ENCODE assay signal across 19 cellular contexts in the genomic region with DNA sequence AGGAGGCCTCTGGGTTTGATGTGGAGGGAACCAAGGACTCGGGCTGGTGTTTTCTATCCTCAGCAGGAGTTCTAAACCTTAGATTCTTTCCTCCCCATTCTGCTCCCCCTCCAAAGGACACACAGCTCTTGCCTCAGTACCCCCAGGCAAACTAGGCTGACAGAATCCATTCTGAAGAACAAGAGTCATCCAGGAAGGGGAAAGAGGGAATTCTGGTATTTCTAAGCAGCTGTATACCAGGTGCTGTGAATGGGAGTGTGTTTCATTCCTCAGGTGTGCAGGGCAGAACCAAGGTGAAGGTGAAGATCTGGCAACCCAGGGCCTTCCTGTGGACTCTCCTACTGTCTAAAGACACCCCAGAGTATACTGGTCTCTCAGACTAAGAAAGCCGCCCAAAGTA. TPM values are rescaled to one million over a fixed set of nuclear protein-coding genes. Genes with fewer than 3 reads are reported as not detected.
DNase-seq lines count a peak whose midpoint lies in the region; ATAC-seq, FAIRE-seq and TF ChIP-seq lines count a peak whose summit lies in the region.
"Had no signal": no experiment of that assay in that cellular context is flagged by ENCODE, and none has a peak within 500 bp of the region (broad histone marks: within the 10 kb centered on the region; RNA-seq: fewer than 3 reads in every experiment).

No MANE protein-coding gene starts in this region.

- no peaks in the 10 kb centered on the region for H4K20me1 ChIP-seq in endothelial cell of umbilical vein (replicated peaks; ENCODE audit: control insufficient read depth, extremely low read depth, insufficient read depth, low read length)

- peaks cover 2% of the 10 kb centered on the region for H3K79me2 ChIP-seq in endothelial cell of umbilical vein (ENCODE audit: control insufficient read depth, insufficient read depth, low read length)

- TF ChIP-seq POLR2A in endothelial cell of umbilical vein (IDR thresholded peaks at IDR 0.05; ENCODE audit: low read depth, low read length) (no peak), testis (IDR thresholded peaks at IDR 0.05) (no peak)

- H3K4me3 ChIP-seq in ascending aorta: no peak overlapping the region
- H3K4me3 ChIP-seq in endothelial cell of umbilical vein (replicated peaks in 1 of 3; ENCODE audit: insufficient read depth in 1 of 3, low read depth in 1 of 3, low read length in 3 of 3): no peak overlapping the region
- H3K4me3 ChIP-seq in muscle layer of duodenum (ENCODE audit: low read depth in 1 of 2, low read length in 2 of 2): no peak overlapping the region
- H3K4me3 ChIP-seq in testis: no peak overlapping the region
- H3K4me3 ChIP-seq: smooth muscle cell had no signal

- intact Hi-C loops in ascending aorta (cut with DNase I): no loop called here
- intact Hi-C loops in endothelial cell of umbilical vein (cut with micrococcal nuclease): no loop called here
- intact Hi-C loops in testis (cut with DNase I; ENCODE audit: low total_unique reads): loop anchor here (10.0 kb wide), 1 partner anchor 158 kb away; no protein-coding TSS in a partner anchor

- H3K36me3 ChIP-seq in ascending aorta (peaks cover 31 to 33% of the 10 kb centered on the region in 2 donors), endothelial cell of umbilical vein (ENCODE audit: control insufficient read depth in 2 of 2, extremely low read depth in 1 of 2, insufficient read depth in 2 of 2, low read length in 2 of 2) (peaks cover 0 to 16% of the 10 kb centered on the region in 2 experiments), muscle layer of duodenum (ENCODE audit: control insufficient read depth in 1 of 2, insufficient read depth in 2 of 2, low read length in 2 of 2) (peaks cover 7 to 20% of the 10 kb centered on the region in 2 donors), testis (ENCODE audit: low read depth, missing control alignments) (no peaks in the 10 kb centered on the region)

- H3K9me1 ChIP-seq in endothelial cell of umbilical vein (replicated peaks; ENCODE audit: control insufficient read depth, extremely low read depth, insufficient read depth, low read length): no peaks in the 10 kb centered on the region

- H3K4me1 ChIP-seq in ascending aorta (peaks cover 18 to 27% of the 10 kb centered on the region in 2 donors), endothelial cell of umbilical vein (ENCODE audit: control insufficient read depth, extremely low read depth, insufficient read depth, low read length) (peaks cover 35% of the 10 kb centered on the region), muscle layer of duodenum (ENCODE audit: control insufficient read depth in 1 of 2, insufficient read depth in 2 of 2, low read length in 2 of 2) (peaks cover 32 to 37% of the 10 kb centered on the region in 2 donors), testis (peaks cover 18% of the 10 kb centered on the region)

- ATAC-seq in HG02642 (IDR thresholded peaks at IDR 0.05; ENCODE audit: poor library complexity, unreplicated experiment) (no peak), omental fat pad (ENCODE audit: low FRiP score) (no peak)
- ATAC-seq: natural killer cell treated with Interleukin-12 subunit alpha and Interleukin-12 subunit beta and Interleukin-15 and Interleukin-18, amount 100 ng/mL, for 72 hours had no signal

- no peak for FAIRE-seq in endothelial cell of umbilical vein (lab: Jason Lieb, UNC)

- H3K9me3 ChIP-seq in ascending aorta: no peaks in the 10 kb centered on the region
- H3K9me3 ChIP-seq in endothelial cell of umbilical vein (replicated peaks; ENCODE audit: control insufficient read depth, insufficient read depth, low read length): no peaks in the 10 kb centered on the region
- H3K9me3 ChIP-seq in muscle layer of duodenum (ENCODE audit: control insufficient read depth in 1 of 2, low read length in 2 of 2): no peaks in the 10 kb centered on the region
- no peaks in the 10 kb centered on the region for H3K9me3 ChIP-seq in testis

- CTCF ChIA-PET in endothelial cell of umbilical vein (lab: Charles Lee): interaction anchor here (0.9 to 3.4 kb wide), 7 partner anchors 14 to 252 kb away, joined by 3 to 33 read pairs (median 5); partner anchors contain the start of gene MYO1C

- POLR2A ChIA-PET in endothelial cell of umbilical vein (lab: Charles Lee): interaction anchor here (1.3 kb wide), 1 partner anchor 20 kb away, joined by 4 read pairs; no protein-coding TSS in a partner anchor

- peak overlapping the region; percentile 7 for H3K4me2 ChIP-seq in endothelial cell of umbilical vein (ENCODE audit: insufficient read depth, low read length)

- H3K27ac ChIP-seq in ascending aorta (peak overlapping the region; percentile 80 to 83), endothelial cell of umbilical vein (ENCODE audit: insufficient read depth, low read depth, low read length) (no peak overlapping the region), muscle layer of duodenum (ENCODE audit: low read length) (peak overlapping the region; percentile 79), testis (peak overlapping the region; percentile 50 to 64)

- BruUV-seq in endothelial cell of umbilical vein (replicated peaks; lab: Mats Ljungman, UMichigan): no TSS peak

- no peaks in the 10 kb centered on the region for H3K27me3 ChIP-seq in ascending aorta
- no peaks in the 10 kb centered on the region for H3K27me3 ChIP-seq in endothelial cell of umbilical vein (ENCODE audit: control insufficient read depth in 2 of 2, insufficient read depth in 2 of 2, low read length in 2 of 2)
- H3K27me3 ChIP-seq in muscle layer of duodenum (ENCODE audit: low read depth, low read length): no peaks in the 10 kb centered on the region
- H3K27me3 ChIP-seq in testis: no peaks in the 10 kb centered on the region

- no peak for DNase-seq in ascending aorta (ENCODE audit: low spot score in 2 of 2)
- no peak for DNase-seq in endothelial cell of umbilical vein (ENCODE audit: low read depth, low spot score)
- DNase-seq in testis: no peak
- no peak for DNase-seq in mucosa of gallbladder (ENCODE audit: low spot score)
- DNase-seq in omental fat pad (ENCODE audit: low spot score): no peak
- DNase-seq in DMS79 (lab: John Stamatoyannopoulos, UW): no peak
- DNase-seq: activated CD4-positive, alpha-beta T cell treated with anti-CD3 and anti-CD28 coated beads, Interleukin-2, amount 10 ng/mL, durations not matched to agents 24 days and 14 days; activated T-cell treated with anti-CD3 and anti-CD28 coated beads, Interleukin-2, amount 50 U/mL, for 24 hours; amniotic stem cell; effector CD4-positive, alpha-beta T cell; GOT3; kidney glomerular epithelial cell; NCI-H1092; SHP77; T-helper 9 cell had no signal

- TF ChIP-seq CTCF in ascending aorta (IDR thresholded peaks at IDR 0.05) (no peak), endothelial cell of umbilical vein (IDR thresholded peaks at IDR 0.05; ENCODE audit: extremely low read depth in 1 of 2, insufficient read depth in 1 of 2, low read depth in 1 of 2, low read length in 2 of 2) (no peak), testis (IDR thresholded peaks at IDR 0.05) (no peak), omental fat pad (IDR thresholded peaks at IDR 0.05) (no peak)

- peak overlapping the region; percentile 6 for H2AFZ ChIP-seq in endothelial cell of umbilical vein (ENCODE audit: low read depth, low read length)

- 76 to 93% methylated on average over 2 of the region's 2 CpGs for WGBS in testis, 2 donors

- H3K9ac ChIP-seq in endothelial cell of umbilical vein (replicated peaks; ENCODE audit: extremely low read depth, insufficient read depth, low read length): no peak overlapping the region

- dilution Hi-C loops in endothelial cell of umbilical vein (cut with MboI; ENCODE audit: extremely low pct_ligation_motif_present, low sequenced_read_pairs): no loop called here

RNA-seq across cellular contexts. Expression of gene INPP5K, which starts 4.1 kb away (rescaled TPM):
- total RNA-seq in ascending aorta: 73.7 TPM
- 41.3 and 44.2 TPM in 2 replicates for total RNA-seq in endothelial cell of umbilical vein
- 53.8 and 54.1 TPM in 2 replicates for polyA plus RNA-seq in endothelial cell of umbilical vein
- polyA plus RNA-seq in endothelial cell of umbilical vein (2011; cell fraction: cytosol; rRNA removed): 30.0 and 33.1 TPM in 2 replicates
- polyA plus RNA-seq in endothelial cell of umbilical vein (2011; cell fraction: nucleus; rRNA removed): 49.9 and 59.3 TPM in 2 replicates
- 31.5 and 37.8 TPM in 2 replicates for polyA plus RNA-seq in endothelial cell of umbilical vein (2012)
- 74.5 and 93.9 TPM in 2 replicates for polyA minus RNA-seq in endothelial cell of umbilical vein
- polyA minus RNA-seq in endothelial cell of umbilical vein (2011; cell fraction: cytosol; rRNA and poly(A)+ RNA removed): 28.6 TPM
- polyA minus RNA-seq in endothelial cell of umbilical vein (2011; cell fraction: nucleus; rRNA and poly(A)+ RNA removed): 34.6 and 44.4 TPM in 2 replicates
- total RNA-seq in testis: 10 to 100 TPM; 83.4 to 87.8 TPM
- 81.2 TPM for polyA plus RNA-seq in testis (ENCODE audit: insufficient read depth, low read depth, low replicate concordance)
- 38.6 TPM for total RNA-seq in mucosa of gallbladder
- 100 to 1,000 TPM; 103 to 279 (median 153) TPM for total RNA-seq in omental fat pad

RNA-seq across cellular contexts. Expression of gene MYO1C, which starts 19.9 kb away (rescaled TPM):
- total RNA-seq in ascending aorta (251 TPM), endothelial cell of umbilical vein (195 and 206 TPM in 2 replicates), testis (10 to 100 TPM; 45.0 to 68.3 TPM), mucosa of gallbladder (285 TPM), omental fat pad (100 to 1,000 TPM; 194 to 367 (median 207) TPM)
- polyA plus RNA-seq in endothelial cell of umbilical vein (141 and 145 TPM in 2 replicates), testis (ENCODE audit: insufficient read depth, low read depth, low replicate concordance) (49.2 TPM)
- polyA plus RNA-seq in endothelial cell of umbilical vein (2011; cell fraction: cytosol; rRNA removed): 124 and 132 TPM in 2 replicates
- polyA plus RNA-seq in endothelial cell of umbilical vein (2011; cell fraction: nucleus; rRNA removed): 298 and 335 TPM in 2 replicates
- polyA plus RNA-seq in endothelial cell of umbilical vein (2012): 160 and 189 TPM in 2 replicates
- 298 and 349 TPM in 2 replicates for polyA minus RNA-seq in endothelial cell of umbilical vein
- 60.4 TPM for polyA minus RNA-seq in endothelial cell of umbilical vein (2011; cell fraction: cytosol; rRNA and poly(A)+ RNA removed)
- 122 and 135 TPM in 2 replicates for polyA minus RNA-seq in endothelial cell of umbilical vein (2011; cell fraction: nucleus; rRNA and poly(A)+ RNA removed)

RNA-seq across cellular contexts. Expression of gene PITPNA, which starts 50.2 kb away (rescaled TPM):
- total RNA-seq in ascending aorta: 15.9 TPM
- 99.6 and 113 TPM in 2 replicates for total RNA-seq in endothelial cell of umbilical vein
- polyA plus RNA-seq in endothelial cell of umbilical vein: 50.3 and 57.0 TPM in 2 replicates
- polyA plus RNA-seq in endothelial cell of umbilical vein (2011; cell fraction: cytosol; rRNA removed): 58.9 and 67.9 TPM in 2 replicates
- polyA plus RNA-seq in endothelial cell of umbilical vein (2011; cell fraction: nucleus; rRNA removed): 56.8 and 62.1 TPM in 2 replicates
- polyA plus RNA-seq in endothelial cell of umbilical vein (2012): 80.1 and 106 TPM in 2 replicates
- 48.6 and 60.0 TPM in 2 replicates for polyA minus RNA-seq in endothelial cell of umbilical vein
- polyA minus RNA-seq in endothelial cell of umbilical vein (2011; cell fraction: cytosol; rRNA and poly(A)+ RNA removed): 18.6 TPM
- 16.0 and 16.9 TPM in 2 replicates for polyA minus RNA-seq in endothelial cell of umbilical vein (2011; cell fraction: nucleus; rRNA and poly(A)+ RNA removed)
- 10 to 100 TPM; 52.7 to 53.1 TPM for total RNA-seq in testis
- 92.4 TPM for polyA plus RNA-seq in testis (ENCODE audit: insufficient read depth, low read depth, low replicate concordance)
- 81.8 TPM for total RNA-seq in mucosa of gallbladder
- total RNA-seq in omental fat pad: 10 to 100 TPM; 27.6 to 49.7 (median 33.7) TPM

RNA-seq across cellular contexts. Expression of gene CRK, which starts 56.3 kb away (rescaled TPM):
- total RNA-seq in ascending aorta: 83.4 TPM
- 67.2 and 71.3 TPM in 2 replicates for total RNA-seq in endothelial cell of umbilical vein
- polyA plus RNA-seq in endothelial cell of umbilical vein: 41.2 and 52.8 TPM in 2 replicates
- 60.3 and 63.7 TPM in 2 replicates for polyA plus RNA-seq in endothelial cell of umbilical vein (2011; cell fraction: cytosol; rRNA removed)
- polyA plus RNA-seq in endothelial cell of umbilical vein (2011; cell fraction: nucleus; rRNA removed): 27.0 and 33.4 TPM in 2 replicates
- 55.9 and 69.4 TPM in 2 replicates for polyA plus RNA-seq in endothelial cell of umbilical vein (2012)
- polyA minus RNA-seq in endothelial cell of umbilical vein: 85.7 and 87.4 TPM in 2 replicates
- polyA minus RNA-seq in endothelial cell of umbilical vein (2011; cell fraction: cytosol; rRNA and poly(A)+ RNA removed): 31.6 TPM
- polyA minus RNA-seq in endothelial cell of umbilical vein (2011; cell fraction: nucleus; rRNA and poly(A)+ RNA removed): 21.8 and 27.1 TPM in 2 replicates
- 10 to 100 TPM; 68.4 to 79.1 TPM for total RNA-seq in testis
- 45.7 TPM for polyA plus RNA-seq in testis (ENCODE audit: insufficient read depth, low read depth, low replicate concordance)
- total RNA-seq in mucosa of gallbladder: 82.2 TPM
- 100 to 1,000 TPM in 2 of 4 donors, 10 to 100 TPM in 2; 84.5 to 104 (median 95.7) TPM for total RNA-seq in omental fat pad
